In genomic region chr11:64235427-64236161, GRCh38 we compare ENCODE assay signal across 8 cellular contexts. TPM values are rescaled to one million over a fixed set of nuclear protein-coding genes. Genes with fewer than 3 reads are reported as not detected.
A peak's percentile ranks its signal among the peaks of the same experiment; 100 is the strongest.
DNase-seq lines count a peak whose midpoint lies in the region; ATAC-seq and TF ChIP-seq lines count a peak whose summit lies in the region.

No MANE protein-coding gene starts in this region.

- H3K4me3 ChIP-seq in GM08714 (ENCODE audit: low read length) = peak overlapping the region; percentile 73; the same call in 1 of the 2 replicates
- H3K4me3 ChIP-seq in SJSA1 = peak overlapping the region; percentile 79
- H3K4me3 ChIP-seq in fibroblast of pulmonary artery (replicated peaks; ENCODE audit: low read depth, low read length) = peak overlapping the region; percentile 71

- no peak for TF ChIP-seq CTCF in fibroblast of pulmonary artery (IDR thresholded peaks at IDR 0.05; ENCODE audit: low read length, missing control alignments)

- ATAC-seq in sciatic nerve = no peak
- ATAC-seq in GM21447 (IDR thresholded peaks at IDR 0.05; ENCODE audit: unreplicated experiment) = no peak

- H3K27ac ChIP-seq in SJSA1 = no peak overlapping the region

- intact Hi-C loops in sciatic nerve (cut with DNase I) = no loop called here

- no peaks in the 10 kb centered on the region for H3K9me3 ChIP-seq in SJSA1 (replicated peaks)

- peaks cover 31% of the 10 kb centered on the region for H3K36me3 ChIP-seq in SJSA1

- DNase-seq in SJSA1 (ENCODE audit: low read depth in 1 of 2, low spot score in 2 of 2) = no peak
- no peak for DNase-seq in fibroblast of pulmonary artery (ENCODE audit: low read depth)
- peak; percentile 56 for DNase-seq in sciatic nerve (ENCODE audit: low spot score)
- no peak for DNase-seq in NK-92 treated with Interleukin-12 subunit alpha and Interleukin-12 subunit beta, amount 100 ng/mL, for 24 hours (lab: John Stamatoyannopoulos, UW)
- DNase-seq in NCI-H1105 (lab: John Stamatoyannopoulos, UW) = no peak
- no peak for DNase-seq in NCI-H2081 (lab: John Stamatoyannopoulos, UW)

- H3K4me1 ChIP-seq in SJSA1 (replicated peaks) = peaks cover 28% of the 10 kb centered on the region

- H3K27me3 ChIP-seq in SJSA1 (replicated peaks) = no peaks in the 10 kb centered on the region

RNA-seq across cellular contexts. Expression of gene VEGFB, which starts 1.2 kb away (rescaled TPM):
- 13.0 and 17.2 TPM in 2 replicates for total RNA-seq in SJSA1 (2014; rRNA removed; shearing (Covaris generic))
- total RNA-seq in sciatic nerve = 134 TPM

RNA-seq across cellular contexts. Expression of gene DNAJC4, which starts 5.2 kb away (rescaled TPM):
- 2.7 and 11.9 TPM in 2 replicates for total RNA-seq in SJSA1 (2014; rRNA removed; shearing (Covaris generic))
- 30.4 TPM for total RNA-seq in sciatic nerve

RNA-seq across cellular contexts. Expression of gene FKBP2, which starts 5.3 kb away (rescaled TPM):
- 73.4 and 228 TPM in 2 replicates for total RNA-seq in SJSA1 (2014; rRNA removed; shearing (Covaris generic))
- total RNA-seq in sciatic nerve = 56.2 TPM

RNA-seq across cellular contexts. Expression of gene NUDT22, which starts 9.5 kb away (rescaled TPM):
- 81.5 and 152 TPM in 2 replicates for total RNA-seq in SJSA1 (2014; rRNA removed; shearing (Covaris generic))
- 28.0 TPM for total RNA-seq in sciatic nerve

RNA-seq across cellular contexts. Expression of gene TRPT1, which starts 9.6 kb away (rescaled TPM):
- total RNA-seq in SJSA1 (2014; rRNA removed; shearing (Covaris generic)) = 49.4 and 50.2 TPM in 2 replicates
- total RNA-seq in sciatic nerve = 20.6 TPM
